In genomic region chr4:73729534-73730165, GRCh38 we compare ENCODE assay signal across 9 cellular contexts.
DNase-seq lines count a peak whose midpoint lies in the region; ATAC-seq, FAIRE-seq and TF ChIP-seq lines count a peak whose summit lies in the region.
"Had no signal": no experiment of that assay in that cellular context is flagged by ENCODE, and none has a peak within 500 bp of the region (broad histone marks: within the 10 kb centered on the region; RNA-seq: fewer than 3 reads in every experiment).

No MANE protein-coding gene starts in this region.

- no peaks in the 10 kb centered on the region for H3K79me2 ChIP-seq in SU-DHL-6 (ENCODE audit: insufficient read depth, low read length)

- H3K27ac ChIP-seq in 22Rv1 (no peak overlapping the region), SU-DHL-6 (ENCODE audit: low read depth, low read length) (no peak overlapping the region)

- DNase-seq in GM04504 (ENCODE audit: low read depth) = peak; percentile 74
- peak; percentile 71 for DNase-seq in NAMALWA (ENCODE audit: low spot score)
- DNase-seq in fibroblast of peridontal ligament (ENCODE audit: extremely low read depth) = peak; percentile 94
- DNase-seq in nucleus accumbens (lab: John Stamatoyannopoulos, UW) = peak in 41 of 56 donors; percentile 0 to 66 (median 15)
- no peak for DNase-seq in HTR-8/SVneo (ENCODE audit: insufficient read length, low spot score)

- H2AFZ ChIP-seq in SU-DHL-6 (ENCODE audit: low read depth, low read length, severe bottlenecking) = no peak overlapping the region

- ATAC-seq in HG02571 (IDR thresholded peaks at IDR 0.05; ENCODE audit: unreplicated experiment) = peak; percentile 55

- no peak overlapping the region for H3K9ac ChIP-seq in SU-DHL-6 (ENCODE audit: low read length)

- H3K36me3 ChIP-seq in SU-DHL-6 (ENCODE audit: low read length) = no peaks in the 10 kb centered on the region

- TF ChIP-seq CTCF in 22Rv1 (IDR thresholded peaks at IDR 0.05) = peak; percentile 85
- peak; percentile 47 for TF ChIP-seq CTCF in SU-DHL-6 (IDR thresholded peaks at IDR 0.05; ENCODE audit: insufficient read depth, low read length, poor library complexity, severe bottlenecking)

- no peaks in the 10 kb centered on the region for H4K20me1 ChIP-seq in SU-DHL-6 (ENCODE audit: low read depth, low read length)

- H3K4me2 ChIP-seq in SU-DHL-6 (ENCODE audit: low read depth, low read length, poor library complexity, severe bottlenecking) = no peak overlapping the region

- no peaks in the 10 kb centered on the region for H3K9me2 ChIP-seq in SU-DHL-6 (replicated peaks; ENCODE audit: insufficient read depth, low read length)

- H3K9me3 ChIP-seq in SU-DHL-6 (ENCODE audit: insufficient read depth, low read length) = no peaks in the 10 kb centered on the region

- H3F3A ChIP-seq in SU-DHL-6 (ENCODE audit: insufficient read depth) = no peaks in the 10 kb centered on the region

- no peaks in the 10 kb centered on the region for H3K27me3 ChIP-seq in SU-DHL-6 (ENCODE audit: low read length)

- FAIRE-seq in HTR-8/SVneo (lab: Jason Lieb, UNC) = no peak
- FAIRE-seq: frontal cortex had no signal

- H3K4me3 ChIP-seq in SU-DHL-6 (ENCODE audit: insufficient read depth, low read length, poor library complexity, severe bottlenecking) = no peak overlapping the region
